ENCODE assay signal across 14 cellular contexts in genomic region chrX:41347186-41347585, GRCh38. TPM values are rescaled to one million over a fixed set of nuclear protein-coding genes. Genes with fewer than 3 reads are reported as not detected.
DNase-seq lines count a peak whose midpoint lies in the region; ATAC-seq and TF ChIP-seq lines count a peak whose summit lies in the region.
"Had no signal": no experiment of that assay in that cellular context is flagged by ENCODE, and none has a peak within 500 bp of the region (broad histone marks: within the 10 kb centered on the region; RNA-seq: fewer than 3 reads in every experiment).

No MANE protein-coding gene starts in this region.

- ATAC-seq in activated naive CD8-positive, alpha-beta T cell treated with anti-CD3 and anti-CD28 coated beads, Interleukin-2, amount 50 U/mL, for 24 hours = no peak
- ATAC-seq in HG03378 (IDR thresholded peaks at IDR 0.05; ENCODE audit: unreplicated experiment) = no peak
- ATAC-seq in HG03432 (IDR thresholded peaks at IDR 0.05; ENCODE audit: unreplicated experiment) = no peak
- ATAC-seq: PC-3 had no signal

- no peaks in the 10 kb centered on the region for H3K9me3 Mint-ChIP-seq in activated naive CD8-positive, alpha-beta T cell (ENCODE audit: low read depth)
- no peaks in the 10 kb centered on the region for H3K9me3 Mint-ChIP-seq in activated naive CD8-positive, alpha-beta T cell treated with anti-CD3 and anti-CD28 coated beads, Interleukin-2, amount 50 U/mL, for 24 hours
- H3K9me3 Mint-ChIP-seq in IgD-negative memory B cell (no peaks in the 10 kb centered on the region), type B pancreatic cell (no peaks in the 10 kb centered on the region)

- no peak for TF ChIP-seq CTCF in type B pancreatic cell (conservative IDR thresholded peaks at IDR 0.05)

- H3K36me3 Mint-ChIP-seq in activated naive CD8-positive, alpha-beta T cell = peaks cover 4% of the 10 kb centered on the region
- peaks cover 60% of the 10 kb centered on the region for H3K36me3 Mint-ChIP-seq in activated naive CD8-positive, alpha-beta T cell treated with anti-CD3 and anti-CD28 coated beads, Interleukin-2, amount 50 U/mL, for 24 hours (ENCODE audit: low read depth)
- peaks cover 7% of the 10 kb centered on the region for H3K36me3 Mint-ChIP-seq in IgD-negative memory B cell
- H3K36me3 Mint-ChIP-seq in type B pancreatic cell = peaks cover 41% of the 10 kb centered on the region

- H3K4me3 Mint-ChIP-seq in activated naive CD8-positive, alpha-beta T cell = peak overlapping the region; percentile 12
- H3K4me3 Mint-ChIP-seq in activated naive CD8-positive, alpha-beta T cell treated with anti-CD3 and anti-CD28 coated beads, Interleukin-2, amount 50 U/mL, for 24 hours = no peak overlapping the region
- H3K4me3 Mint-ChIP-seq in IgD-negative memory B cell (peak overlapping the region in 1 of 4 donors; percentile 62), type B pancreatic cell (no peak overlapping the region)

- DNase-seq in activated naive CD8-positive, alpha-beta T cell treated with anti-CD3 and anti-CD28 coated beads, Interleukin-2, amount 50 U/mL, for 24 hours = no peak
- DNase-seq in cortex of kidney (lab: John Stamatoyannopoulos, UW) = peak; percentile 2
- no peak for DNase-seq in type B pancreatic cell (ENCODE audit: extremely low spot score, unreplicated experiment)
- DNase-seq: BE2C, MG63, NCI-H1092 treated with DMSO at 0.1 percent for 48 hours, NCI-H1694 treated with DMSO at 0.1 percent for 48 hours, NCI-H345, NCI-H69, PC-3 had no signal

- H3K4me1 Mint-ChIP-seq in activated naive CD8-positive, alpha-beta T cell (ENCODE audit: low read depth) = peaks cover 35% of the 10 kb centered on the region
- H3K4me1 Mint-ChIP-seq in activated naive CD8-positive, alpha-beta T cell treated with anti-CD3 and anti-CD28 coated beads, Interleukin-2, amount 50 U/mL, for 24 hours = peaks cover 33% of the 10 kb centered on the region
- H3K4me1 Mint-ChIP-seq in IgD-negative memory B cell (peaks cover 11 to 15% (median 14%) of the 10 kb centered on the region in 3 donors), type B pancreatic cell (ENCODE audit: unreplicated experiment) (no peaks in the 10 kb centered on the region)

- peak overlapping the region; percentile 70 for H3K27ac Mint-ChIP-seq in activated naive CD8-positive, alpha-beta T cell
- no peak overlapping the region for H3K27ac Mint-ChIP-seq in activated naive CD8-positive, alpha-beta T cell treated with anti-CD3 and anti-CD28 coated beads, Interleukin-2, amount 50 U/mL, for 24 hours
- peak overlapping the region; percentile 17 to 92 (median 74) for H3K27ac Mint-ChIP-seq in IgD-negative memory B cell
- peak overlapping the region; percentile 3 for H3K27ac Mint-ChIP-seq in type B pancreatic cell

- no peaks in the 10 kb centered on the region for H3K27me3 Mint-ChIP-seq in activated naive CD8-positive, alpha-beta T cell
- no peaks in the 10 kb centered on the region for H3K27me3 Mint-ChIP-seq in activated naive CD8-positive, alpha-beta T cell treated with anti-CD3 and anti-CD28 coated beads, Interleukin-2, amount 50 U/mL, for 24 hours
- H3K27me3 Mint-ChIP-seq in IgD-negative memory B cell (no peaks in the 10 kb centered on the region), type B pancreatic cell (no peaks in the 10 kb centered on the region)

RNA-seq across cellular contexts. Expression of gene DDX3X, which starts 13.2 kb away (rescaled TPM):
- polyA plus RNA-seq in IgD-negative memory B cell = 157 TPM
- total RNA-seq in type B pancreatic cell (ENCODE audit: low replicate concordance) = 255 and 276 TPM in 2 replicates
